Comparison of ENCODE assay signal across 8 cellular contexts in genomic region chr3:149589332-149589731, GRCh38.
DNase-seq lines count a peak whose midpoint lies in the region; ATAC-seq, FAIRE-seq and TF ChIP-seq lines count a peak whose summit lies in the region.

No MANE protein-coding gene starts in this region.

- no peak for DNase-seq in right atrium auricular region (ENCODE audit: low spot score)
- no peak for DNase-seq in cardiac septum (ENCODE audit: low spot score)
- peak; percentile 84 for DNase-seq in astrocyte (ENCODE audit: low read depth)
- no peak for DNase-seq in keratinocyte (ENCODE audit: low read depth, low spot score)
- no peak for DNase-seq in omental fat pad (ENCODE audit: low spot score)
- no peak for DNase-seq in stimulated activated effector memory CD8-positive, alpha-beta T cell treated with anti-CD3 and anti-CD28 coated beads, Interleukin-12 subunit alpha, Interleukin-12 subunit beta, amount 100 ng/mL, for 72 hours (ENCODE audit: low spot score in 2 of 2)

- peaks cover 60% of the 10 kb centered on the region for H3K4me1 Mint-ChIP-seq in astrocyte (ENCODE audit: low read depth, unreplicated experiment)
- no peaks in the 10 kb centered on the region for H3K4me1 Mint-ChIP-seq in stimulated activated effector memory CD8-positive, alpha-beta T cell treated with anti-CD3 and anti-CD28 coated beads, Interleukin-12 subunit alpha, Interleukin-12 subunit beta, amount 100 ng/mL, for 72 hours

- ATAC-seq in omental fat pad (ENCODE audit: low FRiP score) (no peak), HG02870 (IDR thresholded peaks at IDR 0.05; ENCODE audit: unreplicated experiment) (no peak), GM19328 (IDR thresholded peaks at IDR 0.05; ENCODE audit: unreplicated experiment) (no peak)
- ATAC-seq in stimulated activated effector memory CD8-positive, alpha-beta T cell treated with anti-CD3 and anti-CD28 coated beads, Interleukin-12 subunit alpha, Interleukin-12 subunit beta, amount 100 ng/mL, for 72 hours: no peak

- peaks cover 0 to 76% of the 10 kb centered on the region in 2 donors for H3K4me1 ChIP-seq in right atrium auricular region
- H3K4me1 ChIP-seq in astrocyte (ENCODE audit: insufficient read depth, low read length): peaks cover 52% of the 10 kb centered on the region
- H3K4me1 ChIP-seq in keratinocyte (ENCODE audit: control insufficient read depth, extremely low read depth, insufficient read depth, low read length): peaks cover 40% of the 10 kb centered on the region

- dilution Hi-C loops in keratinocyte (cut with MboI; ENCODE audit: extremely low pct_ligation_motif_present, low sequenced_read_pairs): no loop called here

- H3K9me3 ChIP-seq in right atrium auricular region (no peaks in the 10 kb centered on the region), astrocyte (ENCODE audit: insufficient read depth, low read depth, low read length) (no peaks in the 10 kb centered on the region), keratinocyte (ENCODE audit: control insufficient read depth, low read depth, low read length) (no peaks in the 10 kb centered on the region)

- H2AFZ ChIP-seq in astrocyte (ENCODE audit: low read depth, low read length) (no peak overlapping the region), keratinocyte (ENCODE audit: control insufficient read depth, low read length) (no peak overlapping the region)

- H4K20me1 ChIP-seq in astrocyte (ENCODE audit: insufficient read depth, low read length) (peaks cover 22% of the 10 kb centered on the region), keratinocyte (ENCODE audit: control insufficient read depth, extremely low read depth, insufficient read depth, low read length) (no peaks in the 10 kb centered on the region)

- peak overlapping the region; percentile 17 for H3K9ac ChIP-seq in astrocyte (ENCODE audit: low read length)
- no peak overlapping the region for H3K9ac ChIP-seq in keratinocyte (ENCODE audit: control insufficient read depth, extremely low read depth, insufficient read depth, low read length)

- TF ChIP-seq CTCF in right atrium auricular region (IDR thresholded peaks at IDR 0.05) (no peak), astrocyte (IDR thresholded peaks at IDR 0.05; ENCODE audit: insufficient read depth, low read depth, low read length) (no peak), keratinocyte (optimal IDR thresholded peaks at IDR 0.05 in 1 of 3, IDR thresholded peaks at IDR 0.05 in 1 of 3, conservative IDR thresholded peaks at IDR 0.05 in 1 of 3; ENCODE audit: extremely low read depth in 1 of 3, insufficient read depth in 2 of 3, low read length in 3 of 3) (no peak), omental fat pad (IDR thresholded peaks at IDR 0.05) (no peak)

- H3K27me3 ChIP-seq in right atrium auricular region: no peaks in the 10 kb centered on the region
- no peaks in the 10 kb centered on the region for H3K27me3 ChIP-seq in astrocyte (ENCODE audit: insufficient read depth, low read length)
- no peaks in the 10 kb centered on the region for H3K27me3 ChIP-seq in keratinocyte (ENCODE audit: control insufficient read depth, extremely low read depth, insufficient read depth, low read length)

- H3K4me2 ChIP-seq in astrocyte (ENCODE audit: low read length): peak overlapping the region; percentile 33
- peak overlapping the region; percentile 11 for H3K4me2 ChIP-seq in keratinocyte (ENCODE audit: control insufficient read depth, extremely low read depth, insufficient read depth, low read depth, low read length)

- H3K36me3 Mint-ChIP-seq in astrocyte (ENCODE audit: low read depth, unreplicated experiment): peaks cover 2% of the 10 kb centered on the region
- no peaks in the 10 kb centered on the region for H3K36me3 Mint-ChIP-seq in stimulated activated effector memory CD8-positive, alpha-beta T cell treated with anti-CD3 and anti-CD28 coated beads, Interleukin-12 subunit alpha, Interleukin-12 subunit beta, amount 100 ng/mL, for 72 hours

- intact Hi-C loops in cardiac septum (cut with DNase I): no loop called here

- no peak overlapping the region for H3K27ac Mint-ChIP-seq in astrocyte (ENCODE audit: unreplicated experiment)
- H3K27ac Mint-ChIP-seq in stimulated activated effector memory CD8-positive, alpha-beta T cell treated with anti-CD3 and anti-CD28 coated beads, Interleukin-12 subunit alpha, Interleukin-12 subunit beta, amount 100 ng/mL, for 72 hours: no peak overlapping the region

- H3K4me3 ChIP-seq in right atrium auricular region: no peak overlapping the region
- no peak overlapping the region for H3K4me3 ChIP-seq in astrocyte (ENCODE audit: insufficient read depth, low read depth, low read length)
- no peak overlapping the region for H3K4me3 ChIP-seq in keratinocyte (ENCODE audit: control insufficient read depth in 2 of 3, extremely low read depth in 1 of 3, insufficient read depth in 2 of 3, low read depth in 1 of 3, low read length in 3 of 3)

- no peak overlapping the region for H3K4me3 Mint-ChIP-seq in astrocyte (ENCODE audit: unreplicated experiment)
- no peak overlapping the region for H3K4me3 Mint-ChIP-seq in stimulated activated effector memory CD8-positive, alpha-beta T cell treated with anti-CD3 and anti-CD28 coated beads, Interleukin-12 subunit alpha, Interleukin-12 subunit beta, amount 100 ng/mL, for 72 hours

- H3K9me3 Mint-ChIP-seq in astrocyte (ENCODE audit: unreplicated experiment): no peaks in the 10 kb centered on the region
- no peaks in the 10 kb centered on the region for H3K9me3 Mint-ChIP-seq in stimulated activated effector memory CD8-positive, alpha-beta T cell treated with anti-CD3 and anti-CD28 coated beads, Interleukin-12 subunit alpha, Interleukin-12 subunit beta, amount 100 ng/mL, for 72 hours

- peaks cover 98% of the 10 kb centered on the region for H3K79me2 ChIP-seq in astrocyte (ENCODE audit: insufficient read depth, low read length)
- H3K79me2 ChIP-seq in keratinocyte (ENCODE audit: control insufficient read depth, insufficient read depth, low read length): peaks cover 47% of the 10 kb centered on the region

- no peaks in the 10 kb centered on the region for H3K27me3 Mint-ChIP-seq in astrocyte (ENCODE audit: low read depth, unreplicated experiment)

- H3K36me3 ChIP-seq in right atrium auricular region (no peaks in the 10 kb centered on the region), astrocyte (ENCODE audit: insufficient read depth, low read length) (no peaks in the 10 kb centered on the region), keratinocyte (ENCODE audit: control insufficient read depth in 2 of 2, extremely low read depth in 1 of 2, insufficient read depth in 2 of 2, low read length in 2 of 2) (no peaks in the 10 kb centered on the region)

- H3K9me1 ChIP-seq in keratinocyte (ENCODE audit: control insufficient read depth, extremely low read depth, insufficient read depth, low read length): no peaks in the 10 kb centered on the region

- FAIRE-seq in astrocyte (lab: Jason Lieb, UNC) (peak; percentile 5), keratinocyte (lab: Jason Lieb, UNC) (no peak)

- H3K27ac ChIP-seq in right atrium auricular region (peak overlapping the region; percentile 32 to 62), astrocyte (ENCODE audit: low read depth, low read length) (peak overlapping the region; percentile 42), keratinocyte (ENCODE audit: control insufficient read depth, insufficient read depth, low read length) (no peak overlapping the region)
